25 cellular contexts compared by ENCODE assay signal in genomic region chr3:27643355-27643754, GRCh38.
DNase-seq lines count a peak whose midpoint lies in the region; ATAC-seq and TF ChIP-seq lines count a peak whose summit lies in the region.
"Had no signal": no experiment of that assay in that cellular context is flagged by ENCODE, and none has a peak within 500 bp of the region (broad histone marks: within the 10 kb centered on the region; RNA-seq: fewer than 3 reads in every experiment).

No MANE protein-coding gene starts in this region.

- no peak overlapping the region for H3K27ac ChIP-seq in mammary epithelial cell (ENCODE audit: insufficient read depth, low read depth, low read length)
- H3K27ac ChIP-seq: HL-60, lower lobe of right lung, right lobe of liver, tibial artery had no signal

- dilution Hi-C loops in mammary epithelial cell (cut with HindIII; ENCODE audit: low sequenced_read_pairs) = no loop called here

- H3K36me3 Mint-ChIP-seq in osteocyte (ENCODE audit: unreplicated experiment) = no peaks in the 10 kb centered on the region

- H3K4me3 ChIP-seq in mammary epithelial cell (replicated peaks in 1 of 3; ENCODE audit: insufficient read depth in 1 of 3, low read depth in 2 of 3, low read length in 3 of 3) = no peak overlapping the region
- H3K4me3 ChIP-seq: body of pancreas, lower lobe of right lung, right lobe of liver, tibial artery had no signal

- peak overlapping the region; percentile 64 for H2AFZ ChIP-seq in mammary epithelial cell (ENCODE audit: low read depth, low read length)

- no peak overlapping the region for H3K4me3 Mint-ChIP-seq in osteocyte (ENCODE audit: unreplicated experiment)
- H3K4me3 Mint-ChIP-seq: activated T-cell treated with anti-CD3 and anti-CD28 coated beads, Interleukin-2, amount 50 U/mL, for 4 hours; HFFc6 had no signal

- no peaks in the 10 kb centered on the region for H3K36me3 ChIP-seq in mammary epithelial cell (ENCODE audit: insufficient read depth, low read length)
- H3K36me3 ChIP-seq: BE2C, lower lobe of right lung, right lobe of liver, tibial artery had no signal

- H3K9ac ChIP-seq in mammary epithelial cell (ENCODE audit: insufficient read depth, low read length) = no peak overlapping the region

- 12% methylated on average over 3 of the region's 3 CpGs for WGBS in mammary epithelial cell (ENCODE audit: low coverage, missing lambda C conversion rate)

- H3K27me3 Mint-ChIP-seq in osteocyte (ENCODE audit: unreplicated experiment) = no peaks in the 10 kb centered on the region

- no peaks in the 10 kb centered on the region for H3K9me3 Mint-ChIP-seq in osteocyte (ENCODE audit: unreplicated experiment)
- H3K9me3 Mint-ChIP-seq: activated T-cell treated with anti-CD3 and anti-CD28 coated beads, Interleukin-2, amount 50 U/mL, for 4 hours; HFFc6 had no signal

- in situ Hi-C loops in mammary epithelial cell (cut with MboI; ENCODE audit: low sequenced_read_pairs in 2 of 2) = no loop called here

- no peaks in the 10 kb centered on the region for H3K9me3 ChIP-seq in mammary epithelial cell (replicated peaks; ENCODE audit: insufficient read depth, low read length)
- H3K9me3 ChIP-seq: BE2C, body of pancreas, Caco-2, lower lobe of right lung, right lobe of liver, tibial artery had no signal

- H4K20me1 ChIP-seq in mammary epithelial cell (ENCODE audit: insufficient read depth, low read length) = no peaks in the 10 kb centered on the region

- no TSS peak for BruUV-seq in mammary epithelial cell (replicated peaks; lab: Mats Ljungman, UMichigan)

- CTCF ChIA-PET in mammary epithelial cell (lab: Charles Lee; ENCODE audit: low non-redundant PET) = no interaction called here

- DNase-seq in DMS 273 treated with DMSO at 0.1 percent for 48 hours (lab: John Stamatoyannopoulos, UW) = peak; percentile 11
- DNase-seq in LHCN-M2 (ENCODE audit: low read depth) = peak; percentile 97
- DNase-seq in mammary epithelial cell = peak; percentile 46
- no peak for DNase-seq in osteocyte (ENCODE audit: extremely low spot score, unreplicated experiment)
- DNase-seq: activated T-cell treated with anti-CD3 and anti-CD28 coated beads, Interleukin-2, amount 50 U/mL, for 4 hours; BE2C; body of pancreas; Caco-2; cortex of kidney; GF-D8; HFFc6; KG1; lower lobe of right lung; NCI-H1092; NCI-H2081; NCI-H526 treated with DMSO at 0.1 percent for 48 hours; OCI-M1; right lobe of liver; stimulated activated naive CD4-positive, alpha-beta T cell; tibial artery had no signal

- H3K27me3 ChIP-seq in mammary epithelial cell (ENCODE audit: insufficient read depth, low read length) = no peaks in the 10 kb centered on the region
- H3K27me3 ChIP-seq: BE2C, body of pancreas, right lobe of liver, tibial artery had no signal

- intact Hi-C loops in mammary epithelial cell (cut with micrococcal nuclease) = no loop called here

- H3K4me1 Mint-ChIP-seq in osteocyte (ENCODE audit: unreplicated experiment) = peaks cover 18% of the 10 kb centered on the region

- H3K79me2 ChIP-seq in mammary epithelial cell (ENCODE audit: insufficient read depth, low read length) = no peaks in the 10 kb centered on the region

- H3K27ac Mint-ChIP-seq in osteocyte (ENCODE audit: unreplicated experiment) = peak overlapping the region; percentile 57
- H3K27ac Mint-ChIP-seq: activated naive CD4-positive, alpha-beta T cell treated with anti-CD3 and anti-CD28 coated beads, Interleukin-2, amount 50 U/mL, for 72 hours; HFFc6 had no signal

- H3K4me2 ChIP-seq in mammary epithelial cell (ENCODE audit: insufficient read depth, low read depth, low read length) = peak overlapping the region; percentile 10

- ATAC-seq in GM21390 (IDR thresholded peaks at IDR 0.05; ENCODE audit: unreplicated experiment) (no peak), GM18873 (IDR thresholded peaks at IDR 0.05; ENCODE audit: low FRiP score, unreplicated experiment) (no peak), HG02763 (IDR thresholded peaks at IDR 0.05; ENCODE audit: unreplicated experiment) (no peak)
- ATAC-seq: activated naive CD4-positive, alpha-beta T cell treated with anti-CD3 and anti-CD28 coated beads, Interleukin-2, amount 50 U/mL, for 72 hours; activated T-cell treated with anti-CD3 and anti-CD28 coated beads, Interleukin-2, amount 50 U/mL, for 4 hours; body of pancreas; lower lobe of right lung had no signal

- H3K4me1 ChIP-seq in mammary epithelial cell (ENCODE audit: insufficient read depth, low read length) = peaks cover 9% of the 10 kb centered on the region
- H3K4me1 ChIP-seq: BE2C, right lobe of liver had no signal

- no peak for TF ChIP-seq CTCF in mammary epithelial cell (conservative IDR thresholded peaks at IDR 0.05 in 1 of 2, IDR thresholded peaks at IDR 0.05 in 1 of 2; ENCODE audit: extremely low read depth in 1 of 2, insufficient read depth in 1 of 2, low read depth in 1 of 2, low read length in 2 of 2)
- TF ChIP-seq CTCF in osteocyte (IDR thresholded peaks at IDR 0.05) = no peak
